In the genomic region with DNA sequence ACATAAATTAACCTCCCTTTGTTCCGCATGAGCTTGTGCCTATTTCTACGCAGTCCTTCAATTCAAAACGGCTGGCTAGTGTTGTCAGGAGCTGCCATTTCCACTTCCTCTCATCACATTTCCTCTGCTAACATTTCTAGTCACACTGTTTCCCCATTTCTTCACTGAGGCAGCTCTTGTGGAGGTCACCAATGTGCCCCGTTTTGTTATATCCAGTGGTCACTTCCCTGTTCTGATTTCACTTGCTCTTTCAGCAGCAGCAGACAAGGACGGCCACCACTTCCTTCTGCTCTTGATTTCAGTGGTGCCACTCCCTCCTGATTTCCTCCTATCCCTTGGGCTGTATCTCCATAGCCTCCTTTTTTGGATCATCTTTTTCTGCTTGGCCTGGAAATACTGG, we compare ENCODE assay signal across 16 cellular contexts.
A peak's percentile ranks its signal among the peaks of the same experiment; 100 is the strongest.
DNase-seq lines count a peak whose midpoint lies in the region; ATAC-seq and TF ChIP-seq lines count a peak whose summit lies in the region.
"Had no signal": no experiment of that assay in that cellular context is flagged by ENCODE, and none has a peak within 500 bp of the region (broad histone marks: within the 10 kb centered on the region; RNA-seq: fewer than 3 reads in every experiment).

No MANE protein-coding gene starts in this region.

- TF ChIP-seq CTCF in GM12865 (IDR thresholded peaks at IDR 0.05; ENCODE audit: insufficient read depth, low read depth, low read length, missing control alignments) (no peak), fibroblast of lung (conservative IDR thresholded peaks at IDR 0.05 in 1 of 2, IDR thresholded peaks at IDR 0.05 in 1 of 2; ENCODE audit: low read depth in 1 of 2, low read length in 2 of 2) (no peak), Caco-2 (IDR thresholded peaks at IDR 0.05; ENCODE audit: insufficient read depth in 1 of 2, low read depth in 1 of 2, low read length in 1 of 2, severe bottlenecking in 1 of 2, unreplicated experiment in 1 of 2) (no peak)

- H3K4me3 ChIP-seq in GM12865 (ENCODE audit: low read depth, low read length) (no peak overlapping the region), fibroblast of lung (replicated peaks in 1 of 4; ENCODE audit: control extremely low read depth in 1 of 4, insufficient read depth in 1 of 4, low read depth in 3 of 4, low read length in 4 of 4) (no peak overlapping the region), Caco-2 (ENCODE audit: low read depth, low read length) (no peak overlapping the region)
- H3K4me3 ChIP-seq in naive thymus-derived CD4-positive, alpha-beta T cell (ENCODE audit: low read length) = no peak overlapping the region

- H3K36me3 Mint-ChIP-seq in naive thymus-derived CD4-positive, alpha-beta T cell = no peaks in the 10 kb centered on the region
- H3K36me3 Mint-ChIP-seq in Caco-2 (ENCODE audit: insufficient read depth, unreplicated experiment) = no peaks in the 10 kb centered on the region
- H3K36me3 Mint-ChIP-seq: activated naive CD4-positive, alpha-beta T cell treated with anti-CD3 and anti-CD28 coated beads, Interleukin-2, amount 50 U/mL, for 72 hours had no signal

- no peak overlapping the region for H3K4me2 ChIP-seq in fibroblast of lung (ENCODE audit: extremely low read depth, insufficient read depth, low read length)

- H4K20me1 ChIP-seq in fibroblast of lung (ENCODE audit: control insufficient read depth, extremely low read depth, insufficient read depth, low read length) = no peaks in the 10 kb centered on the region

- POLR2A ChIA-PET in naive thymus-derived CD4-positive, alpha-beta T cell (lab: Charles Lee) = no interaction called here
- POLR2A ChIA-PET in Caco-2 (lab: Charles Lee) = no interaction called here

- peak; percentile 66 for ATAC-seq in naive thymus-derived CD4-positive, alpha-beta T cell
- ATAC-seq in GM21528 (IDR thresholded peaks at IDR 0.05; ENCODE audit: low FRiP score, unreplicated experiment) = no peak
- no peak for ATAC-seq in GM18907 (IDR thresholded peaks at IDR 0.05; ENCODE audit: unreplicated experiment)
- ATAC-seq: activated CD4-positive, alpha-beta T cell treated with anti-CD3 and anti-CD28 coated beads for 36 hours; activated naive CD4-positive, alpha-beta T cell treated with anti-CD3 and anti-CD28 coated beads, Interleukin-2, amount 50 U/mL, for 72 hours; T-helper 17 cell had no signal

- peaks cover 0 to 2% (median 0%) of the 10 kb centered on the region in 7 donors for H3K4me1 Mint-ChIP-seq in naive thymus-derived CD4-positive, alpha-beta T cell
- H3K4me1 Mint-ChIP-seq in Caco-2 (ENCODE audit: low read depth, unreplicated experiment) = no peaks in the 10 kb centered on the region
- H3K4me1 Mint-ChIP-seq: activated CD4-positive, alpha-beta T cell treated with anti-CD3 and anti-CD28 coated beads for 36 hours; nephron; T-helper 17 cell had no signal

- H3K36me3 ChIP-seq in fibroblast of lung (ENCODE audit: control insufficient read depth, insufficient read depth, low read length) = no peaks in the 10 kb centered on the region
- H3K36me3 ChIP-seq in naive thymus-derived CD4-positive, alpha-beta T cell (ENCODE audit: control insufficient read depth in 2 of 3, insufficient read depth in 3 of 3, low read length in 3 of 3) = no peaks in the 10 kb centered on the region
- H3K36me3 ChIP-seq in Caco-2 (ENCODE audit: control insufficient read depth, insufficient read depth, low read length) = no peaks in the 10 kb centered on the region
- H3K36me3 ChIP-seq: brain microvascular endothelial cell had no signal

- H3K27me3 Mint-ChIP-seq in naive thymus-derived CD4-positive, alpha-beta T cell = peaks cover 9 to 45% (median 31%) of the 10 kb centered on the region in 5 donors
- peaks cover 6% of the 10 kb centered on the region for H3K27me3 Mint-ChIP-seq in Caco-2 (ENCODE audit: insufficient read depth, unreplicated experiment)

- no peaks in the 10 kb centered on the region for H3K27me3 ChIP-seq in fibroblast of lung (ENCODE audit: control insufficient read depth, insufficient read depth, low read length)
- no peaks in the 10 kb centered on the region for H3K27me3 ChIP-seq in naive thymus-derived CD4-positive, alpha-beta T cell (ENCODE audit: control insufficient read depth in 2 of 2, insufficient read depth in 2 of 2, low read length in 2 of 2)
- no peaks in the 10 kb centered on the region; the same call in 1 of the 2 replicates for H3K27me3 ChIP-seq in Caco-2 (replicated peaks; ENCODE audit: control insufficient read depth, insufficient read depth, low read length)
- H3K27me3 ChIP-seq: brain microvascular endothelial cell had no signal

- H3K27ac ChIP-seq in fibroblast of lung (ENCODE audit: insufficient read depth, low read length) = no peak overlapping the region
- H3K27ac ChIP-seq in naive thymus-derived CD4-positive, alpha-beta T cell (ENCODE audit: low read depth, low read length) = no peak overlapping the region
- H3K27ac ChIP-seq: brain microvascular endothelial cell had no signal

- H2AFZ ChIP-seq in fibroblast of lung (ENCODE audit: low read length) = peak overlapping the region; percentile 56

- DNase-seq in GM12865 (ENCODE audit: low read depth) (peak; percentile 7), NOMO-1 treated with DMSO at 0.1 percent for 48 hours (lab: John Stamatoyannopoulos, UW; ENCODE audit: unreplicated experiment) (peak; percentile 89), fibroblast of lung (ENCODE audit: low read depth in 2 of 2) (no peak), Caco-2 (no peak)
- no peak for DNase-seq in naive thymus-derived CD4-positive, alpha-beta T cell
- no peak for DNase-seq in stimulated activated CD8-positive, alpha-beta memory T cell treated with anti-CD3 and anti-CD28 coated beads, Interleukin-4, amount 100 ng/mL, for 48 hours
- DNase-seq: activated CD4-positive, alpha-beta T cell treated with anti-CD3 and anti-CD28 coated beads for 36 hours; brain microvascular endothelial cell; DMS 273 treated with DMSO at 0.1 percent for 48 hours; left cardiac atrium; retina; T-helper 17 cell had no signal

- H3K4me1 ChIP-seq in fibroblast of lung (ENCODE audit: control insufficient read depth, extremely low read depth, insufficient read depth, low read length) (peaks cover 3% of the 10 kb centered on the region), Caco-2 (no peaks in the 10 kb centered on the region)
- no peaks in the 10 kb centered on the region for H3K4me1 ChIP-seq in naive thymus-derived CD4-positive, alpha-beta T cell (ENCODE audit: control insufficient read depth in 2 of 2, insufficient read depth in 2 of 2, low read length in 2 of 2)

- no peak overlapping the region for H3K9ac ChIP-seq in fibroblast of lung (ENCODE audit: insufficient read depth, low read length)

- intact Hi-C loops in naive thymus-derived CD4-positive, alpha-beta T cell (cut with micrococcal nuclease) = no loop called here
- intact Hi-C loops in Caco-2 (cut with micrococcal nuclease; ENCODE audit: unreplicated experiment) = no loop called here

- CTCF ChIA-PET in naive thymus-derived CD4-positive, alpha-beta T cell (lab: Charles Lee) = no interaction called here
- CTCF ChIA-PET in Caco-2 (lab: Charles Lee) = no interaction called here

- no peak overlapping the region for H3K27ac Mint-ChIP-seq in naive thymus-derived CD4-positive, alpha-beta T cell
- no peak overlapping the region for H3K27ac Mint-ChIP-seq in Caco-2 (ENCODE audit: unreplicated experiment)
- H3K27ac Mint-ChIP-seq: activated CD4-positive, alpha-beta T cell treated with anti-CD3 and anti-CD28 coated beads for 36 hours; activated naive CD4-positive, alpha-beta T cell treated with anti-CD3 and anti-CD28 coated beads, Interleukin-2, amount 50 U/mL, for 72 hours; nephron; T-helper 17 cell had no signal

- no TSS peak for BruUV-seq in Caco-2 (replicated peaks; lab: Mats Ljungman, UMichigan)

- H3K4me3 Mint-ChIP-seq in naive thymus-derived CD4-positive, alpha-beta T cell = no peak overlapping the region
- H3K4me3 Mint-ChIP-seq in Caco-2 (ENCODE audit: unreplicated experiment) = no peak overlapping the region
- H3K4me3 Mint-ChIP-seq: activated CD4-positive, alpha-beta T cell treated with anti-CD3 and anti-CD28 coated beads for 36 hours; nephron; T-helper 17 cell had no signal

- H3K9me3 Mint-ChIP-seq in naive thymus-derived CD4-positive, alpha-beta T cell = peaks cover 0 to 14% (median 0%) of the 10 kb centered on the region in 11 donors
- H3K9me3 Mint-ChIP-seq in Caco-2 (ENCODE audit: unreplicated experiment) = no peaks in the 10 kb centered on the region

- H3K9me3 ChIP-seq in fibroblast of lung (ENCODE audit: control insufficient read depth, insufficient read depth, low read depth, low read length) (no peaks in the 10 kb centered on the region), Caco-2 (no peaks in the 10 kb centered on the region; the same call in 1 of the 2 replicates)
- no peaks in the 10 kb centered on the region for H3K9me3 ChIP-seq in naive thymus-derived CD4-positive, alpha-beta T cell (ENCODE audit: control insufficient read depth in 2 of 3, low read length in 3 of 3)

- no peaks in the 10 kb centered on the region for H3K79me2 ChIP-seq in fibroblast of lung (ENCODE audit: control insufficient read depth, insufficient read depth, low read length)

Comparison
In these comparisons a context has a peak if more than half of its experiments do, and no peak if none do; other contexts are left out.
1. DNase-seq: peak in GM12865 (single experiment) and NOMO-1 treated with DMSO at 0.1 percent for 48 hours (single experiment); none in fibroblast of lung (0 of 2), naive thymus-derived CD4-positive, alpha-beta T cell (0 of 9), stimulated activated CD8-positive, alpha-beta memory T cell treated with anti-CD3 and anti-CD28 coated beads, Interleukin-4, amount 100 ng/mL, for 48 hours (single experiment) and Caco-2 (0 of 2).